8 cellular contexts compared by ENCODE assay signal in genomic region chr11:123640677-123641494, GRCh38. TPM values are rescaled to one million over a fixed set of nuclear protein-coding genes. Genes with fewer than 3 reads are reported as not detected.
A peak's percentile ranks its signal among the peaks of the same experiment; 100 is the strongest.
DNase-seq lines count a peak whose midpoint lies in the region; TF ChIP-seq lines count a peak whose summit lies in the region.

No MANE protein-coding gene starts in this region.

- in situ Hi-C loops in HAP-1 (cut with MboI; ENCODE audit: low sequenced_read_pairs), result loop anchor here (10.0 kb wide), 1 partner anchor 64 kb away; no protein-coding TSS in a partner anchor

- no peaks in the 10 kb centered on the region for H3K9me3 Mint-ChIP-seq in mesothelial cell of epicardium

- H3K4me1 Mint-ChIP-seq in mesothelial cell of epicardium, result no peaks in the 10 kb centered on the region

- TF ChIP-seq CTCF in GM06990 (IDR thresholded peaks at IDR 0.05; ENCODE audit: insufficient read depth, low read length, poor library complexity, severe bottlenecking) (peak; percentile 89), dorsolateral prefrontal cortex (IDR thresholded peaks at IDR 0.05 in 54 of 56, conservative IDR thresholded peaks at IDR 0.05 in 2 of 56; ENCODE audit: low read depth in 1 of 56, partially characterized antibody in 56 of 56) (peak; percentile 48 to 81 (median 72)), mesothelial cell of epicardium (IDR thresholded peaks at IDR 0.05; ENCODE audit: unreplicated experiment) (peak; percentile 67), tibial nerve (IDR thresholded peaks at IDR 0.05) (peak; percentile 41 to 54 (median 44))

- H3K27ac Mint-ChIP-seq in mesothelial cell of epicardium, result no peak overlapping the region

- no peak overlapping the region for H3K4me3 ChIP-seq in GM06990 (replicated peaks; ENCODE audit: low read depth, low read length)
- H3K4me3 ChIP-seq in HAP-1, result no peak overlapping the region
- H3K4me3 ChIP-seq in dorsolateral prefrontal cortex, result peak overlapping the region in 5 of 59 donors; percentile 2 to 33 (median 12)
- H3K4me3 ChIP-seq in tibial nerve, result no peak overlapping the region

- DNase-seq in GM06990 (ENCODE audit: extremely low read depth, insufficient read length) (peak; percentile 30), HAP-1 (ENCODE audit: low spot score in 2 of 2) (peak; percentile 38 to 70), NCI-H1092 treated with DMSO at 0.1 percent for 48 hours (lab: John Stamatoyannopoulos, UW) (peak; percentile 52), dorsolateral prefrontal cortex (peak in 8 of 10 donors; percentile 33 to 72 (median 60)), mesothelial cell of epicardium (ENCODE audit: low spot score in 2 of 2, unreplicated experiment in 2 of 2) (peak in 1 of 2 experiments; percentile 56), tibial nerve (ENCODE audit: low spot score in 2 of 2) (no peak), NCI-H1694 treated with DMSO at 0.1 percent for 48 hours (lab: John Stamatoyannopoulos, UW) (no peak)
- peak; percentile 31 to 38 for DNase-seq in activated CD4-positive, alpha-beta T cell treated with anti-CD3 and anti-CD28 coated beads for 24 hours (ENCODE audit: low read depth in 2 of 2)

- no peak for TF ChIP-seq POLR2A in tibial nerve (IDR thresholded peaks at IDR 0.05)

- H3K4me1 ChIP-seq in HAP-1 (no peaks in the 10 kb centered on the region), tibial nerve (no peaks in the 10 kb centered on the region)

- intact Hi-C loops in dorsolateral prefrontal cortex (cut with DNase I), result loop anchor here (2.0 to 5.0 kb wide), 2 partner anchors 66 to 68 kb away; no protein-coding TSS in a partner anchor

- 25 to 28% methylated on average over 22 of the region's 22 CpGs for WGBS in tibial nerve, 2 donors

- H3K9me3 ChIP-seq in HAP-1 (no peaks in the 10 kb centered on the region), tibial nerve (no peaks in the 10 kb centered on the region)

- no peaks in the 10 kb centered on the region for H3K36me3 ChIP-seq in GM06990 (ENCODE audit: control insufficient read depth, insufficient read depth, low read length)
- no peaks in the 10 kb centered on the region for H3K36me3 ChIP-seq in HAP-1 (replicated peaks)
- no peaks in the 10 kb centered on the region for H3K36me3 ChIP-seq in tibial nerve

- H3K27me3 Mint-ChIP-seq in mesothelial cell of epicardium (ENCODE audit: low read depth), result peaks cover 47% of the 10 kb centered on the region

- no peaks in the 10 kb centered on the region; the same call in none of the 2 replicates for H3K27me3 ChIP-seq in GM06990 (replicated peaks; ENCODE audit: control insufficient read depth, insufficient read depth, low read length)
- peaks cover 4% of the 10 kb centered on the region; the same call in 1 of the 2 replicates for H3K27me3 ChIP-seq in HAP-1 (ENCODE audit: low read depth)
- H3K27me3 ChIP-seq in dorsolateral prefrontal cortex, result peaks cover 0 to 7% (median 0%) of the 10 kb centered on the region in 45 donors
- H3K27me3 ChIP-seq in tibial nerve, result no peaks in the 10 kb centered on the region

- no peak for TF ChIP-seq EP300 in tibial nerve (IDR thresholded peaks at IDR 0.05)

- H3K27ac ChIP-seq in dorsolateral prefrontal cortex (peak overlapping the region in 8 of 59 donors; percentile 0 to 48 (median 26)), tibial nerve (no peak overlapping the region)

- H3K36me3 Mint-ChIP-seq in mesothelial cell of epicardium, result no peaks in the 10 kb centered on the region

- no peak overlapping the region for H3K4me3 Mint-ChIP-seq in mesothelial cell of epicardium

RNA-seq across cellular contexts. Expression of gene SCN3B, which starts 13.5 kb away (rescaled TPM):
- total RNA-seq in dorsolateral prefrontal cortex (100 to 1,000 TPM in 70 of 120 experiments, 10 to 100 TPM in 50; 33.3 to 193 (median 105) TPM), mesothelial cell of epicardium (0.14 to 0.35 TPM (median 0.22 TPM) in 3 replicates), tibial nerve (1 to 10 TPM in 2 of 4 donors, under 1 TPM in 2; under 0.01 to 3.6 (median 1.3) TPM)

Comparison
In these comparisons a context has a peak if more than half of its experiments do, and no peak if none do; other contexts are left out.
1. DNase-seq: peak in GM06990 (single experiment), HAP-1 (2 of 2), NCI-H1092 treated with DMSO at 0.1 percent for 48 hours (single experiment), activated CD4-positive, alpha-beta T cell treated with anti-CD3 and anti-CD28 coated beads for 24 hours (2 of 2) and dorsolateral prefrontal cortex (8 of 10); none in tibial nerve (0 of 2) and NCI-H1694 treated with DMSO at 0.1 percent for 48 hours (single experiment).
2. RNA of gene SCN3B, which starts 13.5 kb away (total RNA-seq): 33.3 to 193 TPM in dorsolateral prefrontal cortex; under 0.01 to 3.6 TPM in tibial nerve and 0.14 to 0.35 TPM in mesothelial cell of epicardium; every median in the first group is over 4 times any median in the second.
3. Peak in every context shown above with its lines, with median percentiles within 50 percentile points of each other: CTCF ChIP-seq.